In the genomic region with DNA sequence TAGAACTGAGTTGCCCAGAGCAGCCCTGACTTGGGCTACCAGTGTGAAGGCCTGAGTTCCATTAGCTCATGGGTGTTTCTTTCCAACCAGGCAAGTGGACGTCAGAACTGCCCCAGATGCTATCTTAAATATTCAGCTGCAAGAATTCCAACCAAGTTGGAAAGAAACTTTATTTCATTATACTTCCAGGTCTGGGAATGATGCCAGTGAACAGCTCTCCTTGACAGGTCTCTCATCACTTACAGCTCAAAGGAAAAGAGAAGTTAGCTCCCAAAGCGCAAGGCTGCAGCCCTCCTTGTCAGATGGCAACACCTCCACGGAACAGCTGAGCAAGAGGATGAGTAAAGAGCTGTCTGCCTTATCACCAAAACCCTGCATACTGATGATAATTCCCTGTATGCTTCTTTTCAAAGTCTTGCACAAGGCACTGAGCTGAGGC, we compare ENCODE assay signal across 27 cellular contexts.
A peak's percentile ranks its signal among the peaks of the same experiment; 100 is the strongest.
DNase-seq lines count a peak whose midpoint lies in the region; ATAC-seq, FAIRE-seq and TF ChIP-seq lines count a peak whose summit lies in the region.
"Had no signal": no experiment of that assay in that cellular context is flagged by ENCODE, and none has a peak within 500 bp of the region (broad histone marks: within the 10 kb centered on the region; RNA-seq: fewer than 3 reads in every experiment).

No MANE protein-coding gene starts in this region.

- H3K9ac ChIP-seq in kidney (ENCODE audit: low read length in 2 of 2) = no peak overlapping the region
- H3K9ac ChIP-seq: neural progenitor cell had no signal

- TF ChIP-seq CTCF in fibroblast of the aortic adventitia (IDR thresholded peaks at IDR 0.05; ENCODE audit: insufficient read depth, low read length) (no peak), neutrophil (IDR thresholded peaks at IDR 0.05) (no peak), kidney (IDR thresholded peaks at IDR 0.05; ENCODE audit: borderline replicate concordance, extremely low read depth, insufficient read depth) (no peak)

- H3K27ac ChIP-seq in neutrophil (peak overlapping the region; percentile 29), kidney (ENCODE audit: low read depth in 2 of 2, low read length in 2 of 2) (no peak overlapping the region)
- H3K27ac ChIP-seq: neural progenitor cell, prostate gland had no signal

- no peak for FAIRE-seq in kidney (lab: Jason Lieb, UNC)
- FAIRE-seq: G401.6, TTC549 had no signal

- intact Hi-C loops in left cardiac atrium (cut with DNase I) = no loop called here
- intact Hi-C loops in cardiac septum (cut with DNase I) = no loop called here
- intact Hi-C loops in kidney (cut with DNase I) = loop anchor here (10.0 kb wide), 1 partner anchor 215 kb away; no protein-coding TSS in a partner anchor

- H3K9me3 ChIP-seq in neutrophil (no peaks in the 10 kb centered on the region), kidney (ENCODE audit: control insufficient read depth in 1 of 2, low read length in 2 of 2) (no peaks in the 10 kb centered on the region)
- H3K9me3 ChIP-seq: prostate gland had no signal

- peak; percentile 59 to 98 for ATAC-seq in left cardiac atrium
- ATAC-seq: activated CD8-positive, alpha-beta T cell treated with anti-CD3 and anti-CD28 coated beads, Interleukin-2, amount 10 ng/mL, durations not matched to agents 7 days and 5 days; activated naive CD8-positive, alpha-beta T cell treated with anti-CD3 and anti-CD28 coated beads, Interleukin-2, amount 50 U/mL, for 24 hours; esophagus mucosa; GM23338; stimulated activated naive B cell treated with anti-CD40 and anti-IgM and Interleukin-4, amounts not matched to agents 10 μg/mL and 1 μg/mL and 100 μg/mL, for 72 hours had no signal

- peaks cover 40 to 58% of the 10 kb centered on the region in 2 experiments for H3K4me1 ChIP-seq in neutrophil (ENCODE audit: control insufficient read depth in 1 of 2, insufficient read depth in 1 of 2, low read depth in 1 of 2, low read length in 1 of 2)
- peaks cover 0 to 3% of the 10 kb centered on the region in 2 donors for H3K4me1 ChIP-seq in kidney (ENCODE audit: control insufficient read depth in 1 of 2, insufficient read depth in 1 of 2, low read depth in 1 of 2, low read length in 2 of 2)
- H3K4me1 ChIP-seq: neural progenitor cell, prostate gland had no signal

- no peaks in the 10 kb centered on the region for H3K27me3 ChIP-seq in neutrophil
- H3K27me3 ChIP-seq: neural progenitor cell had no signal

- H3K36me3 ChIP-seq in neutrophil (peaks cover 3% of the 10 kb centered on the region), kidney (ENCODE audit: control insufficient read depth in 1 of 2, insufficient read depth in 2 of 2, low read length in 2 of 2) (no peaks in the 10 kb centered on the region)
- H3K36me3 ChIP-seq: neural progenitor cell, prostate gland had no signal

- peak; percentile 24 for DNase-seq in left cardiac atrium
- DNase-seq in cardiac septum (ENCODE audit: low spot score) = no peak
- peak; percentile 54 for DNase-seq in fibroblast of the aortic adventitia (ENCODE audit: low read depth)
- DNase-seq in activated gamma-delta T cell (lab: John Stamatoyannopoulos, UW) = no peak
- DNase-seq in kidney = no peak
- no peak for DNase-seq in AG08395 (ENCODE audit: low spot score)
- DNase-seq: ACHN; activated CD8-positive, alpha-beta T cell treated with anti-CD3 and anti-CD28 coated beads, Interleukin-2, amount 10 ng/mL, durations not matched to agents 7 days and 5 days; activated effector memory CD4-positive, alpha-beta T cell treated with Interleukin-2 at 50 U/mL for 16 hours; activated naive CD8-positive, alpha-beta T cell treated with anti-CD3 and anti-CD28 coated beads, Interleukin-2, amount 50 U/mL, for 24 hours; activated T-cell treated with anti-CD3 and anti-CD28 coated beads for 4 hours; cortex of kidney; DMS53; islet precursor cell; NCI-H1436; NCI-H2081 treated with DMSO at 0.1 percent for 48 hours; NCI-H345; NCI-H82; stimulated activated CD4-positive, alpha-beta T cell treated with anti-CD3 and anti-CD28 coated beads, Interleukin-15, amount 100 ng/mL, for 24 hours; stimulated activated naive B cell treated with anti-CD40 and anti-IgM and Interleukin-4, amounts not matched to agents 10 μg/mL and 1 μg/mL and 100 μg/mL, for 72 hours had no signal

- H3K4me3 ChIP-seq in fibroblast of the aortic adventitia (ENCODE audit: low read depth, low read length) = no peak overlapping the region
- no peak overlapping the region for H3K4me3 ChIP-seq in neutrophil (ENCODE audit: low read depth in 1 of 2, low read length in 1 of 2)
- H3K4me3 ChIP-seq in kidney (ENCODE audit: low read length in 2 of 2) = no peak overlapping the region
- H3K4me3 ChIP-seq: GM23338, neural progenitor cell, prostate gland had no signal

Comparison
In these comparisons a context has a peak if more than half of its experiments do, and no peak if none do; other contexts are left out.
1. DNase-seq: peak in left cardiac atrium (single experiment) and fibroblast of the aortic adventitia (single experiment); none in cardiac septum (single experiment), activated gamma-delta T cell (single experiment), kidney (single experiment) and AG08395 (single experiment).